ENCODE assay signal across 11 cellular contexts in genomic region chr2:236776695-236777251, GRCh38.
DNase-seq lines count a peak whose midpoint lies in the region; ATAC-seq and TF ChIP-seq lines count a peak whose summit lies in the region.
"Had no signal": no experiment of that assay in that cellular context is flagged by ENCODE, and none has a peak within 500 bp of the region (broad histone marks: within the 10 kb centered on the region; RNA-seq: fewer than 3 reads in every experiment).

No MANE protein-coding gene starts in this region.

- no peaks in the 10 kb centered on the region; the same call in 1 of the 2 replicates for H3K9me3 Mint-ChIP-seq in HFFc6

- peak overlapping the region; percentile 51 for H3K27ac ChIP-seq in VCaP
- H3K27ac ChIP-seq: cardiac muscle cell had no signal

- CTCF ChIA-PET in AG04449 (lab: Yijun Ruan, JAX), result interaction anchor here (1.2 kb wide), 1 partner anchor 14 kb away, joined by 3 read pairs; no protein-coding TSS in a partner anchor

- no peaks in the 10 kb centered on the region for H3K36me3 Mint-ChIP-seq in HFFc6 (ENCODE audit: low read depth)

- no peak overlapping the region for H3K4me3 Mint-ChIP-seq in HFFc6

- peaks cover 6% of the 10 kb centered on the region for H3K27me3 Mint-ChIP-seq in HFFc6 (ENCODE audit: insufficient read depth)

- TF ChIP-seq CTCF in AG04449 (IDR thresholded peaks at IDR 0.05; ENCODE audit: insufficient read depth, low read length, missing control alignments) (no peak), HFFc6 (IDR thresholded peaks at IDR 0.05) (no peak), VCaP (conservative IDR thresholded peaks at IDR 0.05) (no peak)

- no peak overlapping the region for H3K27ac Mint-ChIP-seq in HFFc6

- no peak overlapping the region for H3K4me3 ChIP-seq in AG04449 (ENCODE audit: low read depth, low read length)
- H3K4me3 ChIP-seq: cardiac muscle cell had no signal

- DNase-seq in AG04449 (ENCODE audit: low read depth, low spot score) (peak; percentile 71), HFFc6 (peak; percentile 18), iris pigment epithelial cell (ENCODE audit: low read depth) (peak; percentile 36), cerebellum (ENCODE audit: low spot score) (no peak), NCI-H774 (lab: John Stamatoyannopoulos, UW) (no peak)
- DNase-seq: NCI-H1436 treated with DMSO at 0.1 percent for 48 hours, T-helper 1 cell had no signal

- peaks cover 10% of the 10 kb centered on the region; the same call in 1 of the 2 replicates for H3K4me1 Mint-ChIP-seq in HFFc6 (ENCODE audit: low read depth)

- POLR2A ChIA-PET in AG04449 (lab: Yijun Ruan, JAX), result interaction anchor here (0.9 kb wide), 1 partner anchor 94 kb away, joined by 4 read pairs; no protein-coding TSS in a partner anchor

- ATAC-seq in GM21723 (IDR thresholded peaks at IDR 0.05; ENCODE audit: unreplicated experiment) (no peak), HG03354 (IDR thresholded peaks at IDR 0.05; ENCODE audit: poor library complexity, severe bottlenecking, unreplicated experiment) (no peak)

Comparison
In these comparisons a context has a peak if more than half of its experiments do, and no peak if none do; other contexts are left out.
1. DNase-seq: peak in AG04449 (single experiment), HFFc6 (single experiment) and iris pigment epithelial cell (single experiment); none in cerebellum (single experiment) and NCI-H774 (single experiment).